Comparison of ENCODE assay signal across 24 cellular contexts in genomic region chr2:65097844-65098243, GRCh38.
"Had no signal": no experiment of that assay in that cellular context is flagged by ENCODE, and none has a peak within 500 bp of the region (broad histone marks: within the 10 kb centered on the region; RNA-seq: fewer than 3 reads in every experiment).

No MANE protein-coding gene starts in this region.

- H3K4me3 Mint-ChIP-seq: activated CD4-positive, alpha-beta T cell treated with anti-CD3 and anti-CD28 coated beads, Interleukin-2, amount 10 ng/mL, durations not matched to agents 24 days and 14 days; activated CD8-positive, alpha-beta T cell treated with anti-CD3 and anti-CD28 coated beads, Interleukin-2, amount 10 ng/mL, durations not matched to agents 7 days and 5 days; activated naive CD8-positive, alpha-beta T cell treated with anti-CD3 and anti-CD28 coated beads for 36 hours; activated T-helper 17 cell treated with anti-CD3 and anti-CD28 coated beads, Interleukin-2, amount 50 U/mL, for 72 hours; central memory CD8-positive, alpha-beta T cell; naive B cell; neural progenitor cell had no signal

- H3K4me1 ChIP-seq: breast epithelium, neural progenitor cell, upper lobe of right lung had no signal

- FAIRE-seq: colon, endothelial cell of umbilical vein, keratinocyte had no signal

- H3K9ac ChIP-seq: neural progenitor cell had no signal

- H3K9me3 Mint-ChIP-seq: activated CD4-positive, alpha-beta T cell treated with anti-CD3 and anti-CD28 coated beads, Interleukin-2, amount 10 ng/mL, durations not matched to agents 24 days and 14 days; activated naive CD8-positive, alpha-beta T cell treated with anti-CD3 and anti-CD28 coated beads for 36 hours; activated T-helper 17 cell treated with anti-CD3 and anti-CD28 coated beads, Interleukin-2, amount 50 U/mL, for 72 hours; central memory CD8-positive, alpha-beta T cell; neural progenitor cell had no signal

- H3K9me3 ChIP-seq: breast epithelium, heart right ventricle, lower lobe of right lung, thyroid gland, upper lobe of right lung had no signal

- H3K36me3 ChIP-seq: breast epithelium had no signal

- DNase-seq: activated CD4-positive, alpha-beta T cell treated with anti-CD3 and anti-CD28 coated beads, Interleukin-2, amount 10 ng/mL, durations not matched to agents 24 days and 14 days; activated CD8-positive, alpha-beta T cell treated with anti-CD3 and anti-CD28 coated beads, Interleukin-2, amount 10 ng/mL, durations not matched to agents 7 days and 5 days; activated naive CD8-positive, alpha-beta T cell treated with anti-CD3 and anti-CD28 coated beads for 36 hours; activated T-cell treated with anti-CD3 and anti-CD28 coated beads, Interleukin-2, amount 50 U/mL, for 1 hour; effector memory CD4-positive, alpha-beta T cell; heart right ventricle; lower lobe of right lung; naive B cell; retina; spleen; stimulated activated CD4-positive, alpha-beta T cell treated with anti-CD3 and anti-CD28 coated beads, Interleukin-4, amount 100 ng/mL, for 4 hours; stimulated activated naive CD8-positive, alpha-beta T cell treated with anti-CD3 and anti-CD28 coated beads, Interleukin-15, Interleukin-2, amounts not matched to agents 100 U/mL and 50 U/mL, for 24 hours; substantia nigra; thyroid gland; upper lobe of right lung had no signal

- H3K27ac Mint-ChIP-seq: activated CD4-positive, alpha-beta T cell treated with anti-CD3 and anti-CD28 coated beads, Interleukin-2, amount 10 ng/mL, durations not matched to agents 24 days and 14 days; activated CD8-positive, alpha-beta T cell treated with anti-CD3 and anti-CD28 coated beads, Interleukin-2, amount 10 ng/mL, durations not matched to agents 7 days and 5 days; activated T-helper 17 cell treated with anti-CD3 and anti-CD28 coated beads, Interleukin-2, amount 50 U/mL, for 72 hours; neural progenitor cell; progenitor cell of endocrine pancreas had no signal

- H3K27me3 Mint-ChIP-seq: activated CD4-positive, alpha-beta T cell treated with anti-CD3 and anti-CD28 coated beads, Interleukin-2, amount 10 ng/mL, durations not matched to agents 24 days and 14 days; activated naive CD8-positive, alpha-beta T cell treated with anti-CD3 and anti-CD28 coated beads for 36 hours; activated T-helper 17 cell treated with anti-CD3 and anti-CD28 coated beads, Interleukin-2, amount 50 U/mL, for 72 hours; central memory CD8-positive, alpha-beta T cell; naive B cell; progenitor cell of endocrine pancreas had no signal

- H2AFZ ChIP-seq: neural progenitor cell had no signal

- H3K27me3 ChIP-seq: breast epithelium, heart right ventricle, neural progenitor cell, spleen, thyroid gland, upper lobe of right lung had no signal

- H3K27ac ChIP-seq: breast epithelium, heart right ventricle, lower lobe of right lung, neural progenitor cell, spleen, thyroid gland, upper lobe of right lung, VCaP had no signal

- H3K4me2 ChIP-seq: neural progenitor cell had no signal

- H3K4me1 Mint-ChIP-seq: neural progenitor cell had no signal

- H3K4me3 ChIP-seq: breast epithelium, heart right ventricle, lower lobe of right lung, neural progenitor cell, spleen, thyroid gland, upper lobe of right lung had no signal
